In the genomic region with DNA sequence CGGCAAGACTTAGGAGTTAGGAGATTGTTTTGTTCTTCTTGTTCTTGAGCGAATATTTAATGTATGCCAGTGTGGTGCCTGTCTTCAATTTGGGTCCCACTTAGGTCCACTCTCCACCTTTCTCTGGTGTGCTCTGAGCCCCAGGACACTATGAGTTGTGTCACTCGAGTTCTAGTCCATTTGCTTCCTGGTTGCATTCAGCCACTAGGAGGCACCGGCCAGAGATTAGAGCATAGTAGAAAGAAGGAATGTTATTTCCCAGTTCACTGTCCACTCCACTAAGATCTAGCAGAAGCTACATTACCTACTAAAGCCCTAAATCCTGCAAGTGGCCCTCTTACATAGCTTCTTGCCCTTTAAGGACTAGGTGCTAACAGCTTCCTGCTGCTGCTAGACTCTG, we compare ENCODE assay signal across 21 cellular contexts.
DNase-seq lines count a peak whose midpoint lies in the region; ATAC-seq, FAIRE-seq and TF ChIP-seq lines count a peak whose summit lies in the region.
"Had no signal": no experiment of that assay in that cellular context is flagged by ENCODE, and none has a peak within 500 bp of the region (broad histone marks: within the 10 kb centered on the region; RNA-seq: fewer than 3 reads in every experiment).

No MANE protein-coding gene starts in this region.

- H3K4me2 ChIP-seq in Karpas-422 (ENCODE audit: low read depth, low read length, poor library complexity, severe bottlenecking) (no peak overlapping the region), K562 (ENCODE audit: insufficient read depth, low read length) (no peak overlapping the region)

- intact Hi-C loops in K562 (cut with micrococcal nuclease): no loop called here
- intact Hi-C loops in activated T-helper 2 cell treated with anti-CD3 and anti-CD28 coated beads, Interferon-gamma antibody, Interleukin-2, Interleukin-4, amounts not matched to agents 10 μg/mL and 5 μg/mL and 100 μg/mL, durations not matched to agents 14 hours and 24 hours and 36 hours (cut with micrococcal nuclease): no loop called here

- in situ Hi-C loops in K562 (cut with MboI): no loop called here

- CTCF ChIA-PET in K562 (lab: Yijun Ruan, JAX; ENCODE audit: low intra/inter-chr PET ratio): no interaction called here

- no peaks in the 10 kb centered on the region for H3K36me3 Mint-ChIP-seq in activated T-helper 2 cell treated with anti-CD3 and anti-CD28 coated beads, Interferon-gamma antibody, Interleukin-2, Interleukin-4, amounts not matched to agents 10 μg/mL and 5 μg/mL and 100 μg/mL, durations not matched to agents 14 hours and 24 hours and 36 hours (ENCODE audit: low read depth)
- H3K36me3 Mint-ChIP-seq: CD4-positive, CD25-positive, alpha-beta regulatory T cell; naive thymus-derived CD8-positive, alpha-beta T cell; stimulated activated naive B cell treated with anti-CD40 and anti-IgM and Interleukin-4, amounts not matched to agents 10 μg/mL and 1 μg/mL and 100 μg/mL, for 72 hours had no signal

- TF ChIP-seq CTCF in K562 (IDR thresholded peaks at IDR 0.05 in 2 of 3, conservative IDR thresholded peaks at IDR 0.05 in 1 of 3; ENCODE audit: insufficient read depth in 2 of 3, low read depth in 1 of 3, low read length in 3 of 3): peak in 2 of 3 experiments; percentile 10; a peak in 1 of 6 replicates

- no peaks in the 10 kb centered on the region for H3K4me1 Mint-ChIP-seq in activated T-helper 2 cell treated with anti-CD3 and anti-CD28 coated beads, Interferon-gamma antibody, Interleukin-2, Interleukin-4, amounts not matched to agents 10 μg/mL and 5 μg/mL and 100 μg/mL, durations not matched to agents 14 hours and 24 hours and 36 hours (ENCODE audit: low read depth)
- H3K4me1 Mint-ChIP-seq: CD4-positive, CD25-positive, alpha-beta regulatory T cell; naive thymus-derived CD8-positive, alpha-beta T cell had no signal

- H3K9me3 ChIP-seq in Karpas-422 (ENCODE audit: low read length): no peaks in the 10 kb centered on the region
- H3K9me3 ChIP-seq in K562 (replicated peaks; ENCODE audit: control insufficient read depth, insufficient read depth, low read depth, low read length): no peaks in the 10 kb centered on the region
- H3K9me3 ChIP-seq: adrenal gland, psoas muscle, transverse colon had no signal

- TF ChIP-seq RAD21 in K562 (CRISPR knock-in tag; conservative IDR thresholded peaks at IDR 0.05 in 1 of 2, IDR thresholded peaks at IDR 0.05 in 1 of 2): no peak

- H3K27ac ChIP-seq in Karpas-422 (ENCODE audit: low read length) (no peak overlapping the region), K562 (ENCODE audit: extremely low read depth, low read depth, low read length) (no peak overlapping the region)
- H3K27ac ChIP-seq: adrenal gland, psoas muscle, transverse colon had no signal

- no peak for TF ChIP-seq EP300 in K562 (IDR thresholded peaks at IDR 0.05; ENCODE audit: low read length)

- no peaks in the 10 kb centered on the region for H3K9me2 ChIP-seq in Karpas-422 (replicated peaks; ENCODE audit: insufficient read depth, low read length)

- no peaks in the 10 kb centered on the region for H3K27me3 ChIP-seq in Karpas-422 (ENCODE audit: low read length)
- no peaks in the 10 kb centered on the region for H3K27me3 ChIP-seq in K562 (ENCODE audit: control insufficient read depth in 2 of 2, insufficient read depth in 2 of 2, low read length in 2 of 2)
- H3K27me3 ChIP-seq: adrenal gland, transverse colon had no signal

- H3K9ac ChIP-seq in Karpas-422 (ENCODE audit: low read length): no peak overlapping the region
- no peak overlapping the region for H3K9ac ChIP-seq in K562 (ENCODE audit: insufficient read depth in 1 of 2, low read depth in 2 of 2, low read length in 2 of 2)

- no peak overlapping the region for H3K27ac Mint-ChIP-seq in activated T-helper 2 cell treated with anti-CD3 and anti-CD28 coated beads, Interferon-gamma antibody, Interleukin-2, Interleukin-4, amounts not matched to agents 10 μg/mL and 5 μg/mL and 100 μg/mL, durations not matched to agents 14 hours and 24 hours and 36 hours
- H3K27ac Mint-ChIP-seq: CD4-positive, CD25-positive, alpha-beta regulatory T cell; naive thymus-derived CD8-positive, alpha-beta T cell; stimulated activated naive B cell treated with anti-CD40 and anti-IgM and Interleukin-4, amounts not matched to agents 10 μg/mL and 1 μg/mL and 100 μg/mL, for 72 hours had no signal

- H3K4me1 ChIP-seq in Karpas-422 (ENCODE audit: low read length) (peaks cover 4% of the 10 kb centered on the region; the same call in 1 of the 2 replicates), K562 (replicated peaks in 1 of 2; ENCODE audit: control insufficient read depth in 2 of 2, insufficient read depth in 2 of 2, low read length in 2 of 2) (no peaks in the 10 kb centered on the region)
- H3K4me1 ChIP-seq: adrenal gland, psoas muscle had no signal

- no peaks in the 10 kb centered on the region for H3K9me1 ChIP-seq in K562 (ENCODE audit: control insufficient read depth, insufficient read depth, low read length)

- H2AFZ ChIP-seq in Karpas-422 (ENCODE audit: low read length): no peak overlapping the region
- no peak overlapping the region for H2AFZ ChIP-seq in K562 (ENCODE audit: low read depth, low read length)

- ATAC-seq in K562 (no peak), HG02938 (IDR thresholded peaks at IDR 0.05; ENCODE audit: unreplicated experiment) (no peak)
- ATAC-seq: naive thymus-derived CD8-positive, alpha-beta T cell; psoas muscle; stimulated activated naive B cell treated with anti-CD40 and anti-IgM and Interleukin-4, amounts not matched to agents 10 μg/mL and 1 μg/mL and 100 μg/mL, for 72 hours had no signal

- H3K4me3 ChIP-seq in Karpas-422 (ENCODE audit: low read length) (no peak overlapping the region), K562 (no peak overlapping the region)
- H3K4me3 ChIP-seq: adrenal gland, psoas muscle, transverse colon had no signal

- POLR2A ChIA-PET in K562 (lab: Yijun Ruan, JAX): no interaction called here

- TF ChIP-seq POLR2A in K562 (conservative IDR thresholded peaks at IDR 0.05): no peak

- BruUV-seq in K562 (replicated peaks; lab: Mats Ljungman, UMichigan): no TSS peak

- no peaks in the 10 kb centered on the region for H3K79me2 ChIP-seq in Karpas-422 (ENCODE audit: low read length)
- no peaks in the 10 kb centered on the region for H3K79me2 ChIP-seq in K562 (ENCODE audit: control insufficient read depth, insufficient read depth, low read length)

- no peak overlapping the region for H3K4me3 Mint-ChIP-seq in activated T-helper 2 cell treated with anti-CD3 and anti-CD28 coated beads, Interferon-gamma antibody, Interleukin-2, Interleukin-4, amounts not matched to agents 10 μg/mL and 5 μg/mL and 100 μg/mL, durations not matched to agents 14 hours and 24 hours and 36 hours (ENCODE audit: low read depth)
- H3K4me3 Mint-ChIP-seq: CD4-positive, CD25-positive, alpha-beta regulatory T cell; naive thymus-derived CD8-positive, alpha-beta T cell; stimulated activated naive B cell treated with anti-CD40 and anti-IgM and Interleukin-4, amounts not matched to agents 10 μg/mL and 1 μg/mL and 100 μg/mL, for 72 hours had no signal

- H3K36me3 ChIP-seq in Karpas-422 (ENCODE audit: insufficient read depth, low read length): no peaks in the 10 kb centered on the region
- H3K36me3 ChIP-seq in K562 (ENCODE audit: control insufficient read depth, insufficient read depth, low read length): no peaks in the 10 kb centered on the region
- H3K36me3 ChIP-seq: adrenal gland, transverse colon had no signal

- H3K9me3 Mint-ChIP-seq in activated T-helper 2 cell treated with anti-CD3 and anti-CD28 coated beads, Interferon-gamma antibody, Interleukin-2, Interleukin-4, amounts not matched to agents 10 μg/mL and 5 μg/mL and 100 μg/mL, durations not matched to agents 14 hours and 24 hours and 36 hours: no peaks in the 10 kb centered on the region

- H4K20me1 ChIP-seq in Karpas-422 (ENCODE audit: insufficient read depth, low read depth, low read length) (no peaks in the 10 kb centered on the region), K562 (replicated peaks; ENCODE audit: control insufficient read depth, insufficient read depth, low read length) (no peaks in the 10 kb centered on the region)

- H3K27me3 Mint-ChIP-seq in activated T-helper 2 cell treated with anti-CD3 and anti-CD28 coated beads, Interferon-gamma antibody, Interleukin-2, Interleukin-4, amounts not matched to agents 10 μg/mL and 5 μg/mL and 100 μg/mL, durations not matched to agents 14 hours and 24 hours and 36 hours (ENCODE audit: low read depth): no peaks in the 10 kb centered on the region
- H3K27me3 Mint-ChIP-seq: CD4-positive, CD25-positive, alpha-beta regulatory T cell; stimulated activated naive B cell treated with anti-CD40 and anti-IgM and Interleukin-4, amounts not matched to agents 10 μg/mL and 1 μg/mL and 100 μg/mL, for 72 hours had no signal

- FAIRE-seq in K562 (lab: Jason Lieb, UNC): no peak
- FAIRE-seq: islet of Langerhans had no signal

- DNase-seq in SIG-M5 treated with dmso at 0.1 percent for 504 hours (lab: John Stamatoyannopoulos, UW; ENCODE audit: unreplicated experiment) (peak; percentile 1), SIG-M5 (lab: John Stamatoyannopoulos, UW) (no peak), Karpas-422 (peak; percentile 64), K562 (ENCODE audit: extremely low read depth in 1 of 4, low spot score in 3 of 4) (peak in 1 of 4 experiments; percentile 4), islet precursor cell (no peak), NCI-H128 (lab: John Stamatoyannopoulos, UW; ENCODE audit: unreplicated experiment) (no peak)
- DNase-seq in activated T-helper 2 cell treated with anti-CD3 and anti-CD28 coated beads, Interferon-gamma antibody, Interleukin-2, Interleukin-4, amounts not matched to agents 10 μg/mL and 5 μg/mL and 100 μg/mL, durations not matched to agents 14 hours and 24 hours and 36 hours (ENCODE audit: low spot score): no peak
- DNase-seq: activated CD4-positive, CD25-positive, alpha-beta regulatory T cell treated with anti-CD3 and anti-CD28 coated beads, Interleukin-2, amount 50 U/mL, for 72 hours; activated effector memory CD4-positive, alpha-beta T cell treated with Interleukin-2 at 50 U/mL for 16 hours; adrenal gland; CD4-positive, CD25-positive, alpha-beta regulatory T cell; effector CD4-positive, alpha-beta T cell; mammary epithelial cell; naive thymus-derived CD8-positive, alpha-beta T cell; NCI-H1930; psoas muscle; SHP77; stimulated activated naive B cell treated with anti-CD40 and anti-IgM and Interleukin-4, amounts not matched to agents 10 μg/mL and 1 μg/mL and 100 μg/mL, for 72 hours; transverse colon had no signal

- WGBS in K562 (ENCODE audit: insufficient coverage, low coverage, missing lambda C conversion rate): 0% methylated on average over 4 of the region's 4 CpGs

TF ChIP-seq in K562, 482 proteins besides CTCF, POLR2A, EP300 and RAD21:
- TF ChIP-seq GABPA (tag; conservative IDR thresholded peaks at IDR 0.05; ENCODE audit: low read depth): no peak

Comparison
In these comparisons a context has a peak if more than half of its experiments do, and no peak if none do; other contexts are left out.
1. DNase-seq: peak in SIG-M5 treated with dmso at 0.1 percent for 504 hours (single experiment) and Karpas-422 (single experiment); none in SIG-M5 (single experiment), activated T-helper 2 cell treated with anti-CD3 and anti-CD28 coated beads, Interferon-gamma antibody, Interleukin-2, Interleukin-4, amounts not matched to agents 10 μg/mL and 5 μg/mL and 100 μg/mL, durations not matched to agents 14 hours and 24 hours and 36 hours (single experiment), islet precursor cell (single experiment) and NCI-H128 (single experiment).